In genomic region chr1:94027735-94028515, GRCh38 we compare ENCODE assay signal across 27 cellular contexts.
"Had no signal": no experiment of that assay in that cellular context is flagged by ENCODE, and none has a peak within 500 bp of the region (broad histone marks: within the 10 kb centered on the region; RNA-seq: fewer than 3 reads in every experiment).

No MANE protein-coding gene starts in this region.

- H3K27ac Mint-ChIP-seq: mesothelial cell of epicardium; naive thymus-derived CD4-positive, alpha-beta T cell; stimulated activated naive CD8-positive, alpha-beta T cell treated with anti-CD3 and anti-CD28 coated beads, Interleukin-15, amount 100 ng/mL, for 72 hours had no signal

- H3K4me2 ChIP-seq: smooth muscle cell had no signal

- H3K4me3 Mint-ChIP-seq: mesothelial cell of epicardium; naive thymus-derived CD4-positive, alpha-beta T cell; stimulated activated naive CD8-positive, alpha-beta T cell treated with anti-CD3 and anti-CD28 coated beads, Interleukin-15, amount 100 ng/mL, for 72 hours had no signal

- H3K9me3 Mint-ChIP-seq: mesothelial cell of epicardium; stimulated activated naive CD8-positive, alpha-beta T cell treated with anti-CD3 and anti-CD28 coated beads, Interleukin-15, amount 100 ng/mL, for 72 hours had no signal

- H3K9me3 ChIP-seq: gastroesophageal sphincter, heart left ventricle, mucosa of descending colon, pancreas, suprapubic skin, transverse colon, upper lobe of right lung, uterus had no signal

- H3K36me3 Mint-ChIP-seq: mesothelial cell of epicardium; naive thymus-derived CD4-positive, alpha-beta T cell had no signal

- H3K27me3 ChIP-seq: gastroesophageal sphincter, heart left ventricle, pancreas, suprapubic skin, transverse colon, upper lobe of right lung, uterus had no signal

- FAIRE-seq: colon, kidney, pancreas had no signal

- H3K36me3 ChIP-seq: gastroesophageal sphincter, heart left ventricle, pancreas, suprapubic skin, transverse colon, upper lobe of right lung, uterus had no signal

- H3K4me1 ChIP-seq: gastroesophageal sphincter, pancreas, transverse colon, uterus had no signal

- H3K4me3 ChIP-seq: dorsolateral prefrontal cortex, gastroesophageal sphincter, heart left ventricle, lung, mucosa of descending colon, pancreas, smooth muscle cell, suprapubic skin, transverse colon, upper lobe of right lung, uterus had no signal

- DNase-seq: dorsolateral prefrontal cortex; effector CD4-positive, alpha-beta T cell; foreskin fibroblast; heart left ventricle; hypothalamus; kidney; mesenchymal stem cell; mucosa of descending colon; naive thymus-derived CD4-positive, alpha-beta T cell; occipital lobe; pancreas; stimulated activated CD4-positive, alpha-beta T cell treated with anti-CD3 and anti-CD28 coated beads, Interleukin-12 subunit alpha, Interleukin-12 subunit beta, amount 100 ng/mL, for 4 hours; stimulated activated CD4-positive, alpha-beta T cell treated with anti-CD3 and anti-CD28 coated beads, Interleukin-1b, Interleukin-23, amount 100 ng/mL, for 48 hours; stimulated activated CD4-positive, alpha-beta T cell treated with anti-CD3 and anti-CD28 coated beads, Interleukin-4, amount 100 ng/mL, for 1 hour; stimulated activated CD8-positive, alpha-beta memory T cell treated with anti-CD3 and anti-CD28 coated beads, Interleukin-4, amount 100 ng/mL, for 48 hours; stimulated activated naive CD4-positive, alpha-beta T cell; stimulated activated naive CD8-positive, alpha-beta T cell treated with anti-CD3 and anti-CD28 coated beads, Interleukin-15, amount 100 ng/mL, for 72 hours; transverse colon; upper lobe of right lung; uterus had no signal

- H3K27ac ChIP-seq: dorsolateral prefrontal cortex, epithelial cell of prostate, gastroesophageal sphincter, heart left ventricle, pancreas, suprapubic skin, transverse colon, upper lobe of right lung, uterus had no signal
